8 cellular contexts compared by ENCODE assay signal in genomic region chr6:91476000-91476399, GRCh38.
A peak's percentile ranks its signal among the peaks of the same experiment; 100 is the strongest.
DNase-seq lines count a peak whose midpoint lies in the region; ATAC-seq, FAIRE-seq and TF ChIP-seq lines count a peak whose summit lies in the region.

No MANE protein-coding gene starts in this region.

- no peaks in the 10 kb centered on the region for H4K20me1 ChIP-seq in GM12878 (ENCODE audit: control insufficient read depth, insufficient read depth)

- no peak overlapping the region for H3K9ac ChIP-seq in GM12878 (ENCODE audit: control insufficient read depth, insufficient read depth, low read length)

- H3K4me3 ChIP-seq in BE2C (ENCODE audit: low read depth, low read length) = no peak overlapping the region
- H3K4me3 ChIP-seq in GM12878 = no peak overlapping the region
- H3K4me3 ChIP-seq in pancreas = no peak overlapping the region

- no peaks in the 10 kb centered on the region for H3K9me3 Mint-ChIP-seq in nephron progenitor cell

- WGBS in GM12878 (ENCODE audit: insufficient coverage, insufficient replicate concordance, low lambda C conversion rate, missing lambda C conversion rate) = 23% methylated on average over 2 of the region's 2 CpGs
- 19 to 26% methylated on average over 2 of the region's 2 CpGs for WGBS in pancreas, 2 donors

- peaks cover 10% of the 10 kb centered on the region for H3K4me1 Mint-ChIP-seq in nephron progenitor cell

- no peak overlapping the region for H3K4me3 Mint-ChIP-seq in nephron progenitor cell

- peak overlapping the region; percentile 72 for H3K4me2 ChIP-seq in GM12878 (ENCODE audit: control insufficient read depth, insufficient read depth)

- H3K27me3 Mint-ChIP-seq in nephron progenitor cell (ENCODE audit: low read depth, poor library complexity) = no peaks in the 10 kb centered on the region

- RAD21 ChIA-PET in GM12878 (lab: Charles Lee; ENCODE audit: unreplicated experiment) = interaction anchor here (0.8 to 5.3 kb wide), 9 partner anchors 9 to 145 kb away, joined by 3 to 30 read pairs (median 7); no protein-coding TSS in a partner anchor

- no TSS peak for BruUV-seq in GM12878 (replicated peaks; lab: Mats Ljungman, UMichigan)

- TF ChIP-seq CTCF in BE2C (IDR thresholded peaks at IDR 0.05; ENCODE audit: low read depth, low read length) (no peak), GM12878 (IDR thresholded peaks at IDR 0.05 in 2 of 3, conservative IDR thresholded peaks at IDR 0.05 in 1 of 3; ENCODE audit: control insufficient read depth in 2 of 3, extremely low read depth in 1 of 3, insufficient read depth in 1 of 3, low read depth in 3 of 3, low read length in 3 of 3) (no peak), pancreas (IDR thresholded peaks at IDR 0.05) (no peak), nephron progenitor cell (IDR thresholded peaks at IDR 0.05) (no peak)

- peak overlapping the region; percentile 72 for H2AFZ ChIP-seq in GM12878 (ENCODE audit: control insufficient read depth, low read depth, low read length)

- CTCF ChIA-PET in GM12878 (lab: Yijun Ruan, JAX) = interaction anchor here (1.2 to 3.2 kb wide), 3 partner anchors 9 to 146 kb away, joined by 3 to 9 read pairs (median 4); no protein-coding TSS in a partner anchor

- H3K36me3 ChIP-seq in BE2C = no peaks in the 10 kb centered on the region
- no peaks in the 10 kb centered on the region for H3K36me3 ChIP-seq in GM12878 (ENCODE audit: control insufficient read depth in 2 of 2, insufficient read depth in 2 of 2, low read length in 1 of 2)
- H3K36me3 ChIP-seq in pancreas = no peaks in the 10 kb centered on the region

- H3K9me3 ChIP-seq in BE2C (no peaks in the 10 kb centered on the region), GM12878 (replicated peaks; ENCODE audit: control insufficient read depth, insufficient read depth, low read length) (no peaks in the 10 kb centered on the region), pancreas (no peaks in the 10 kb centered on the region)

- peaks cover 4% of the 10 kb centered on the region; the same call in 1 of the 2 replicates for H3K4me1 ChIP-seq in BE2C
- no peaks in the 10 kb centered on the region; the same call in 1 of the 2 replicates for H3K4me1 ChIP-seq in GM12878 (ENCODE audit: control insufficient read depth, insufficient read depth, low read length)
- H3K4me1 ChIP-seq in pancreas = no peaks in the 10 kb centered on the region

- POLR2A ChIA-PET in GM12878 (lab: Charles Lee) = interaction anchor here (0.9 to 2.1 kb wide), 3 partner anchors 22 to 39 kb away, joined by 3 to 4 read pairs (median 3); no protein-coding TSS in a partner anchor

- H3K79me2 ChIP-seq in GM12878 (ENCODE audit: control insufficient read depth, insufficient read depth, low read length) = no peaks in the 10 kb centered on the region

- ATAC-seq in GM21360 (IDR thresholded peaks at IDR 0.05; ENCODE audit: unreplicated experiment) (peak; percentile 77), GM12878 (peak; percentile 68), pancreas (peak in 3 of 4 donors; percentile 50 to 63 (median 57))

- FAIRE-seq in GM12878 (lab: Jason Lieb, UNC) (no peak), pancreas (lab: Jason Lieb, UNC) (no peak)

- no peaks in the 10 kb centered on the region for H3K36me3 Mint-ChIP-seq in nephron progenitor cell (ENCODE audit: low read depth)

- SMC1A ChIA-PET in GM12878 (lab: Charles Lee; ENCODE audit: uncharacterized antibody, unreplicated experiment) = interaction anchor here (1.0 to 5.3 kb wide), 8 partner anchors 9 to 146 kb away, joined by 3 to 82 read pairs (median 28); no protein-coding TSS in a partner anchor

- TF ChIP-seq EP300 in GM12878 (IDR thresholded peaks at IDR 0.05; ENCODE audit: borderline replicate concordance in 1 of 2, control insufficient read depth in 1 of 2, low read depth in 2 of 2, low read length in 2 of 2) = no peak

- in situ Hi-C loops in GM12878 (cut with MboI) = no loop called here

- no peak for TF ChIP-seq POLR2A in GM12878 (IDR thresholded peaks at IDR 0.05; ENCODE audit: low read depth, low read length)

- H3K27ac ChIP-seq in GM12878 (ENCODE audit: control insufficient read depth, insufficient read depth) (no peak overlapping the region), pancreas (no peak overlapping the region)

- no peaks in the 10 kb centered on the region for H3K27me3 ChIP-seq in BE2C
- H3K27me3 ChIP-seq in GM12878 (replicated peaks in 1 of 2; ENCODE audit: control insufficient read depth in 2 of 2, insufficient read depth in 2 of 2, low read length in 1 of 2) = no peaks in the 10 kb centered on the region
- no peaks in the 10 kb centered on the region for H3K27me3 ChIP-seq in pancreas

- intact Hi-C loops in GM12878 (cut with micrococcal nuclease; ENCODE audit: unreplicated experiment) = no loop called here
- intact Hi-C loops in pancreas (cut with DNase I) = no loop called here

- no peak for TF ChIP-seq RAD21 in GM12878 (IDR thresholded peaks at IDR 0.05; ENCODE audit: insufficient read depth, low read depth, low read length)

- H3K27ac Mint-ChIP-seq in nephron progenitor cell = no peak overlapping the region

- DNase-seq in BE2C (peak; percentile 71), HUDEP-2 (lab: John Stamatoyannopoulos, UW; ENCODE audit: unreplicated experiment in 76 of 76) (peak in 57 of 76 experiments; percentile 3 to 79 (median 33)), GM12878 (ENCODE audit: low read depth, low spot score) (no peak), pancreas (peak in 1 of 6 donors; percentile 7), D341Med (ENCODE audit: low spot score) (no peak), NCI-H1105 (lab: John Stamatoyannopoulos, UW) (no peak), nephron progenitor cell (no peak)

TF ChIP-seq in GM12878, 131 proteins besides CTCF, POLR2A, EP300 and RAD21 (continues in another document):
- TF ChIP-seq TARDBP (IDR thresholded peaks at IDR 0.05; ENCODE audit: borderline replicate concordance) = no peak
- TF ChIP-seq SIN3A (IDR thresholded peaks at IDR 0.05; ENCODE audit: low read depth, low read length) = no peak
- TF ChIP-seq PKNOX1 (IDR thresholded peaks at IDR 0.05) = peak; percentile 75
- 0 out of 2 replicates have a peak, but pooled peaks have one; percentile 15 for TF ChIP-seq SPI1 (IDR thresholded peaks at IDR 0.05; ENCODE audit: borderline replicate concordance, insufficient read depth, low read depth, low read length)
- TF ChIP-seq, protein P1, sequence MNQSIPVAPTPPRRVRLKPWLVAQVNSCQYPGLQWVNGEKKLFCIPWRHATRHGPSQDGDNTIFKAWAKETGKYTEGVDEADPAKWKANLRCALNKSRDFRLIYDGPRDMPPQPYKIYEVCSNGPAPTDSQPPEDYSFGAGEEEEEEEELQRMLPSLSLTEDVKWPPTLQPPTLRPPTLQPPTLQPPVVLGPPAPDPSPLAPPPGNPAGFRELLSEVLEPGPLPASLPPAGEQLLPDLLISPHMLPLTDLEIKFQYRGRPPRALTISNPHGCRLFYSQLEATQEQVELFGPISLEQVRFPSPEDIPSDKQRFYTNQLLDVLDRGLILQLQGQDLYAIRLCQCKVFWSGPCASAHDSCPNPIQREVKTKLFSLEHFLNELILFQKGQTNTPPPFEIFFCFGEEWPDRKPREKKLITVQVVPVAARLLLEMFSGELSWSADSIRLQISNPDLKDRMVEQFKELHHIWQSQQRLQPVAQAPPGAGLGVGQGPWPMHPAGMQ (IDR thresholded peaks at IDR 0.05; ENCODE audit: borderline replicate concordance) = no peak
- TF ChIP-seq SREBF2 (IDR thresholded peaks at IDR 0.05; ENCODE audit: low read length) = no peak
- TF ChIP-seq, protein P2, sequence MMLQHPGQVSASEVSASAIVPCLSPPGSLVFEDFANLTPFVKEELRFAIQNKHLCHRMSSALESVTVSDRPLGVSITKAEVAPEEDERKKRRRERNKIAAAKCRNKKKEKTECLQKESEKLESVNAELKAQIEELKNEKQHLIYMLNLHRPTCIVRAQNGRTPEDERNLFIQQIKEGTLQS (IDR thresholded peaks at IDR 0.05; ENCODE audit: borderline replicate concordance, extremely low read depth, low read depth, low read length) = 0 out of 2 replicates have a peak, but pooled peaks have one; percentile 7
- TF ChIP-seq, protein P3, sequence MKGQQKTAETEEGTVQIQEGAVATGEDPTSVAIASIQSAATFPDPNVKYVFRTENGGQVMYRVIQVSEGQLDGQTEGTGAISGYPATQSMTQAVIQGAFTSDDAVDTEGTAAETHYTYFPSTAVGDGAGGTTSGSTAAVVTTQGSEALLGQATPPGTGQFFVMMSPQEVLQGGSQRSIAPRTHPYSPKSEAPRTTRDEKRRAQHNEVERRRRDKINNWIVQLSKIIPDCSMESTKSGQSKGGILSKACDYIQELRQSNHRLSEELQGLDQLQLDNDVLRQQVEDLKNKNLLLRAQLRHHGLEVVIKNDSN (IDR thresholded peaks at IDR 0.05; ENCODE audit: borderline replicate concordance, extremely low read length, insufficient read depth, low read depth, low read length) = peak; percentile 26
- TF ChIP-seq GATAD2B (conservative IDR thresholded peaks at IDR 0.05; ENCODE audit: low read depth) = no peak
- no peak for TF ChIP-seq ZNF24 (IDR thresholded peaks at IDR 0.05)
- no peak for TF ChIP-seq LARP7 (IDR thresholded peaks at IDR 0.05)
- no peak for TF ChIP-seq POLR2AphosphoS2 (IDR thresholded peaks at IDR 0.05; ENCODE audit: low read depth, low read length)
- TF ChIP-seq, protein P4, sequence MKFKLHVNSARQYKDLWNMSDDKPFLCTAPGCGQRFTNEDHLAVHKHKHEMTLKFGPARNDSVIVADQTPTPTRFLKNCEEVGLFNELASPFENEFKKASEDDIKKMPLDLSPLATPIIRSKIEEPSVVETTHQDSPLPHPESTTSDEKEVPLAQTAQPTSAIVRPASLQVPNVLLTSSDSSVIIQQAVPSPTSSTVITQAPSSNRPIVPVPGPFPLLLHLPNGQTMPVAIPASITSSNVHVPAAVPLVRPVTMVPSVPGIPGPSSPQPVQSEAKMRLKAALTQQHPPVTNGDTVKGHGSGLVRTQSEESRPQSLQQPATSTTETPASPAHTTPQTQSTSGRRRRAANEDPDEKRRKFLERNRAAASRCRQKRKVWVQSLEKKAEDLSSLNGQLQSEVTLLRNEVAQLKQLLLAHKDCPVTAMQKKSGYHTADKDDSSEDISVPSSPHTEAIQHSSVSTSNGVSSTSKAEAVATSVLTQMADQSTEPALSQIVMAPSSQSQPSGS (IDR thresholded peaks at IDR 0.05; ENCODE audit: low read length) = no peak

Comparison
In these comparisons a context has a peak if more than half of its experiments do, and no peak if none do; other contexts are left out.
1. DNase-seq: peak in BE2C (single experiment) and HUDEP-2 (57 of 76); none in GM12878 (single experiment), D341Med (single experiment), NCI-H1105 (single experiment) and nephron progenitor cell (single experiment).
2. Peak in every context shown above with its lines, with median percentiles within 50 percentile points of each other: ATAC-seq.